In the genomic region with DNA sequence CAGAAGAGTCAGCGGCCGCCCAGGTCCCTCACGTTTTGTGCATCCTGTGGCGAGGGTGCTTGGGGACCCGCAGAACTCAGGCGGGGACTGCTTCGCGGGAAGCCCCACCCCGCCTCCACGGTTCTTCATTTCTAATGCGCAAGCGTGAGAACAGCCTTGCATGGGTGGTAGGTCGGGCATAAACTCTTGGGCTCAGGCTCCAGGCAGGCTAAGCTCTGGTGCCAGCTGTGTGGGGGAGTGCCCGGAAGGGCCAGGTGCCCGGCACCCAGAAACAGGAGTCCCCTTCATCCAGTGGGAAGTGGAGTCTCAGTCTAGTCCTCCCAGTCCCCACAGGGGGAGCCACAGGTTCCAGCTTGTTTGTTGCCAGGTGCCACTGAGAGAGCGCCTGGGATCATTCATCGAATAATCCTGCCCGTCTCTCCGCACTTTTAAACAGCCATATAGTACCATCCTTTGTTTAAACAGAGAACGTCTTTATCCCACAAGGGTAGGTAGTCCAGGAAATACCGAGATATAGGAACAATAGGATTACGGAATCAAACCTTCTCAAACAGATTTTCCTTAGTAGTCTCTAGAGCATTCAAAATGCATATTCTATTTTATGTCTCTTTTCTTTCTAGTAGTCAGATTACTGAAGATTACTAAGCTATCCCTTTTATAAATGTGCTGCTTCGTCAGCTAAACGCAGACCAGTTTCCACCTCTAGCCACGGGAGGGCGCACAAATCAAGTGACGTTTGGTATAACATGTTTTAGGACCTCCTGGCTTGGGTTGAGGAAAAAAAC, we compare ENCODE assay signal across 1 cellular context.
TF ChIP-seq lines count a peak whose summit lies in the region.

No MANE protein-coding gene starts in this region.

TF ChIP-seq in GM12878, 131 proteins besides CTCF, POLR2A, EP300 and RAD21 (continued from another document):
- TF ChIP-seq, protein P1, sequence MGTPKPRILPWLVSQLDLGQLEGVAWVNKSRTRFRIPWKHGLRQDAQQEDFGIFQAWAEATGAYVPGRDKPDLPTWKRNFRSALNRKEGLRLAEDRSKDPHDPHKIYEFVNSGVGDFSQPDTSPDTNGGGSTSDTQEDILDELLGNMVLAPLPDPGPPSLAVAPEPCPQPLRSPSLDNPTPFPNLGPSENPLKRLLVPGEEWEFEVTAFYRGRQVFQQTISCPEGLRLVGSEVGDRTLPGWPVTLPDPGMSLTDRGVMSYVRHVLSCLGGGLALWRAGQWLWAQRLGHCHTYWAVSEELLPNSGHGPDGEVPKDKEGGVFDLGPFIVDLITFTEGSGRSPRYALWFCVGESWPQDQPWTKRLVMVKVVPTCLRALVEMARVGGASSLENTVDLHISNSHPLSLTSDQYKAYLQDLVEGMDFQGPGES (IDR thresholded peaks at IDR 0.05): no peak
- TF ChIP-seq RUNX3 (IDR thresholded peaks at IDR 0.05; ENCODE audit: low read length) (0 out of 2 replicates have a peak, but pooled peaks have one; percentile 12), SMC3 (IDR thresholded peaks at IDR 0.05; ENCODE audit: borderline replicate concordance, low read length) (peak; percentile 66; the same call in 1 of the 2 replicates), BHLHE40 (IDR thresholded peaks at IDR 0.05; ENCODE audit: borderline replicate concordance in 1 of 2, low read depth in 2 of 2, low read length in 1 of 2) (peak in 1 of 2 experiments; percentile 78; a peak in 2 of 4 replicates), MTA3 (IDR thresholded peaks at IDR 0.05; ENCODE audit: borderline replicate concordance, low read length) (no peak), ATF7 (IDR thresholded peaks at IDR 0.05; ENCODE audit: low read depth) (0 out of 2 replicates have a peak, but pooled peaks have one; percentile 16), CREB1 (IDR thresholded peaks at IDR 0.05; ENCODE audit: low read depth) (peak; percentile 47; the same call in 1 of the 2 replicates)
- TF ChIP-seq, protein P2, sequence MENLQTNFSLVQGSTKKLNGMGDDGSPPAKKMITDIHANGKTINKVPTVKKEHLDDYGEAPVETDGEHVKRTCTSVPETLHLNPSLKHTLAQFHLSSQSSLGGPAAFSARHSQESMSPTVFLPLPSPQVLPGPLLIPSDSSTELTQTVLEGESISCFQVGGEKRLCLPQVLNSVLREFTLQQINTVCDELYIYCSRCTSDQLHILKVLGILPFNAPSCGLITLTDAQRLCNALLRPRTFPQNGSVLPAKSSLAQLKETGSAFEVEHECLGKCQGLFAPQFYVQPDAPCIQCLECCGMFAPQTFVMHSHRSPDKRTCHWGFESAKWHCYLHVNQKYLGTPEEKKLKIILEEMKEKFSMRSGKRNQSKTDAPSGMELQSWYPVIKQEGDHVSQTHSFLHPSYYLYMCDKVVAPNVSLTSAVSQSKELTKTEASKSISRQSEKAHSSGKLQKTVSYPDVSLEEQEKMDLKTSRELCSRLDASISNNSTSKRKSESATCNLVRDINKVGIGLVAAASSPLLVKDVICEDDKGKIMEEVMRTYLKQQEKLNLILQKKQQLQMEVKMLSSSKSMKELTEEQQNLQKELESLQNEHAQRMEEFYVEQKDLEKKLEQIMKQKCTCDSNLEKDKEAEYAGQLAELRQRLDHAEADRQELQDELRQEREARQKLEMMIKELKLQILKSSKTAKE (IDR thresholded peaks at IDR 0.05; ENCODE audit: low read depth, poor library complexity, severe bottlenecking): no peak
